28 cellular contexts compared by ENCODE assay signal in genomic region chr19:620166-620862, GRCh38. TPM values are rescaled to one million over a fixed set of nuclear protein-coding genes. Genes with fewer than 3 reads are reported as not detected.
"Had no signal": no experiment of that assay in that cellular context is flagged by ENCODE, and none has a peak within 500 bp of the region (broad histone marks: within the 10 kb centered on the region; RNA-seq: fewer than 3 reads in every experiment).

No MANE protein-coding gene starts in this region.

- H3K27me3 Mint-ChIP-seq: memory B cell had no signal

- ATAC-seq: foreskin keratinocyte, gastroesophageal sphincter, heart left ventricle, left cardiac atrium, left lung, left ventricle myocardium superior, lower lobe of right lung had no signal

- H3K27ac Mint-ChIP-seq: immature natural killer cell, memory B cell had no signal

- H3K4me3 ChIP-seq: coronary artery, dorsolateral prefrontal cortex, esophagus muscularis mucosa, gastroesophageal sphincter, heart left ventricle, hepatocyte, left lung, lower lobe of right lung had no signal

- H3K27ac ChIP-seq: coronary artery, esophagus muscularis mucosa, foreskin keratinocyte, gastroesophageal sphincter, heart left ventricle, hepatocyte, left lung, lower lobe of right lung had no signal

- H3K4me1 ChIP-seq: foreskin keratinocyte had no signal

- H3K9me3 Mint-ChIP-seq: immature natural killer cell, memory B cell had no signal

- H3K9me3 ChIP-seq: esophagus muscularis mucosa, gastroesophageal sphincter, heart left ventricle, left lung, lower lobe of right lung had no signal

- H3K4me2 ChIP-seq: hepatocyte had no signal

- H3K79me2 ChIP-seq: hepatocyte had no signal

- H3K4me3 Mint-ChIP-seq: immature natural killer cell, memory B cell had no signal

- FAIRE-seq: endothelial cell of umbilical vein, frontal cortex had no signal

- H3K27me3 ChIP-seq: dorsolateral prefrontal cortex, hepatocyte had no signal

- H2AFZ ChIP-seq: hepatocyte had no signal

- DNase-seq: dermis blood vessel endothelial cell; dorsolateral prefrontal cortex; effector CD4-positive, alpha-beta T cell; effector memory CD4-positive, alpha-beta T cell; foreskin keratinocyte; heart left ventricle; hypothalamus; immature natural killer cell; islet precursor cell; left cardiac atrium; left ventricle myocardium superior; lower lobe of right lung; mesendoderm; midbrain had no signal

RNA-seq across cellular contexts. Expression of gene FGF22, which starts 19.4 kb away (rescaled TPM):
- total RNA-seq: cerebellum, dermis blood vessel endothelial cell, endothelial cell of umbilical vein, epithelial cell of proximal tubule, fibroblast of villous mesenchyme, foreskin keratinocyte, hepatocyte, kidney epithelial cell, left ventricle myocardium superior, lung microvascular endothelial cell had no signal
- polyA plus RNA-seq: fibroblast of lung, foreskin keratinocyte had no signal

RNA-seq across cellular contexts. Expression of gene HCN2, which starts 30.6 kb away (rescaled TPM):
- total RNA-seq: epithelial cell of proximal tubule had no signal
- polyA plus RNA-seq: immature natural killer cell had no signal
